8 cellular contexts compared by ENCODE assay signal in genomic region chr19:41439441-41440222, GRCh38. TPM values are rescaled to one million over a fixed set of nuclear protein-coding genes. Genes with fewer than 3 reads are reported as not detected.
DNase-seq lines count a peak whose midpoint lies in the region; TF ChIP-seq lines count a peak whose summit lies in the region.

DMAC2 (minus strand) TSS chr19:41439912; CDS start chr19:41439899, 13 bp downstream.

- H3K14ac ChIP-seq in mesenchymal stem cell (ENCODE audit: low read length in 2 of 2): peak within 1 kb of the TSS in 1 of 2 experiments; percentile 86

- H2BK12ac ChIP-seq in mesenchymal stem cell (ENCODE audit: low read length in 2 of 2): peak within 1 kb of the TSS in 1 of 2 experiments; percentile 33

- BruUV-seq in Caco-2 (replicated peaks; lab: Mats Ljungman, UMichigan): TSS peak; percentile 95

- H3K27ac ChIP-seq in mesenchymal stem cell (ENCODE audit: low read length, poor library complexity, severe bottlenecking): peak within 1 kb of the TSS; percentile 99

- DNase-seq in Caco-2: peak; percentile 95 to 98
- DNase-seq in GM20000 (ENCODE audit: low spot score): peak; percentile 81
- DNase-seq in HT-29 (ENCODE audit: low spot score): peak; percentile 100
- DNase-seq in NK-92 treated with Interleukin-12 subunit alpha and Interleukin-12 subunit beta, amount 100 ng/mL, for 24 hours (lab: John Stamatoyannopoulos, UW): peak; percentile 95
- peak; percentile 96 for DNase-seq in activated CD8-positive, alpha-beta memory T cell treated with anti-CD3 and anti-CD28 coated beads for 24 hours
- DNase-seq in mesenchymal stem cell: peak; percentile 99
- peak; percentile 82 for DNase-seq in stimulated activated CD8-positive, alpha-beta memory T cell treated with anti-CD3 and anti-CD28 coated beads, Interleukin-12 subunit alpha, Interleukin-12 subunit beta, amount 100 ng/mL, for 4 hours (ENCODE audit: low read depth)

- H2BK120ac ChIP-seq in mesenchymal stem cell (ENCODE audit: low read depth, low read length): no peak within 1 kb of the TSS

- no peak within 1 kb of the TSS for H3K27ac Mint-ChIP-seq in Caco-2 (ENCODE audit: unreplicated experiment)

- peak within 1 kb of the TSS; percentile 94 for H2AFZ ChIP-seq in mesenchymal stem cell (ENCODE audit: low read depth, low read length)

- CTCF ChIA-PET in Caco-2 (lab: Charles Lee): interaction anchor here (0.6 to 2.1 kb wide), 15 partner anchors 9 to 1019 kb away, joined by 3 to 22 read pairs (median 4); partner anchors contain the start of gene B3GNT8

- intact Hi-C loops in Caco-2 (cut with micrococcal nuclease; ENCODE audit: unreplicated experiment): loop anchor here (2.0 kb wide), 1 partner anchor 75 kb away; the partner anchor contains the start of gene B9D2

- H3K18ac ChIP-seq in mesenchymal stem cell (ENCODE audit: low read depth in 1 of 2, low read length in 2 of 2): peak within 1 kb of the TSS; percentile 96 to 97

- H3K27me3 ChIP-seq in Caco-2 (replicated peaks; ENCODE audit: control insufficient read depth, insufficient read depth, low read length): no peaks in the 10 kb centered on the region
- peaks cover 2% of the 10 kb centered on the region for H3K27me3 ChIP-seq in endocrine pancreas (ENCODE audit: control insufficient read depth, insufficient read depth, low read length)
- H3K27me3 ChIP-seq in mesenchymal stem cell (ENCODE audit: control insufficient read depth in 1 of 2, insufficient read depth in 1 of 2, low read length in 2 of 2): peaks cover 16 to 30% of the 10 kb centered on the region in 2 experiments

- H3K27me3 Mint-ChIP-seq in Caco-2 (ENCODE audit: insufficient read depth, unreplicated experiment): peaks cover 8% of the 10 kb centered on the region

- H3K23ac ChIP-seq in mesenchymal stem cell (ENCODE audit: low read length in 2 of 2): no peak within 1 kb of the TSS

- peak; percentile 20 to 58 for TF ChIP-seq CTCF in Caco-2 (IDR thresholded peaks at IDR 0.05; ENCODE audit: insufficient read depth in 1 of 2, low read depth in 1 of 2, low read length in 1 of 2, severe bottlenecking in 1 of 2, unreplicated experiment in 1 of 2)
- peak; percentile 53 for TF ChIP-seq CTCF in GM20000 (IDR thresholded peaks at IDR 0.05; ENCODE audit: extremely low read depth, missing control alignments)

- no peaks in the 10 kb centered on the region for H3K9me3 Mint-ChIP-seq in Caco-2 (ENCODE audit: unreplicated experiment)

- POLR2A ChIA-PET in Caco-2 (lab: Charles Lee): interaction anchor here (0.5 to 1.5 kb wide), 20 partner anchors 9 to 840 kb away, joined by 3 to 34 read pairs (median 4); partner anchors contain the start of genes B3GNT8, B9D2 and BCKDHA

- peak within 1 kb of the TSS; percentile 73 for H3K4me2 ChIP-seq in mesenchymal stem cell (ENCODE audit: low read length, poor library complexity, severe bottlenecking)

- H2BK15ac ChIP-seq in mesenchymal stem cell (ENCODE audit: low read depth, poor library complexity, severe bottlenecking): peak within 1 kb of the TSS; percentile 100

- peaks cover 6% of the 10 kb centered on the region for H3K4me1 Mint-ChIP-seq in Caco-2 (ENCODE audit: low read depth, unreplicated experiment)

- peaks cover 26% of the 10 kb centered on the region for H3K79me1 ChIP-seq in mesenchymal stem cell (replicated peaks; ENCODE audit: low read length, poor library complexity, severe bottlenecking)

- WGBS in mesenchymal stem cell: 5% methylated on average over 40 of the region's 40 CpGs

- H3K36me3 ChIP-seq in Caco-2 (ENCODE audit: control insufficient read depth, insufficient read depth, low read length) (peaks cover 1% of the 10 kb centered on the region; the same call in 1 of the 2 replicates), endocrine pancreas (ENCODE audit: control insufficient read depth, insufficient read depth, low read length) (no peaks in the 10 kb centered on the region), mesenchymal stem cell (ENCODE audit: control insufficient read depth in 1 of 2, insufficient read depth in 2 of 2, low read depth in 1 of 2, low read length in 2 of 2) (peaks cover 17 to 18% of the 10 kb centered on the region in 2 experiments)

- peak within 1 kb of the TSS in 1 of 2 experiments; percentile 84 for H3K4ac ChIP-seq in mesenchymal stem cell (ENCODE audit: low read depth in 1 of 2, low read length in 2 of 2)

- H3K36me3 Mint-ChIP-seq in Caco-2 (ENCODE audit: insufficient read depth, unreplicated experiment): peaks cover 14% of the 10 kb centered on the region

- H2AK5ac ChIP-seq in mesenchymal stem cell (ENCODE audit: low read length, severe bottlenecking): peak within 1 kb of the TSS; percentile 18

- H4K8ac ChIP-seq in mesenchymal stem cell (ENCODE audit: low read length): peak within 1 kb of the TSS; percentile 100

- H3K4me1 ChIP-seq in Caco-2 (no peaks in the 10 kb centered on the region), endocrine pancreas (ENCODE audit: control insufficient read depth, insufficient read depth, low read length) (no peaks in the 10 kb centered on the region), mesenchymal stem cell (ENCODE audit: control insufficient read depth, insufficient read depth, low read depth, low read length) (peaks cover 6% of the 10 kb centered on the region)

- H3K9ac ChIP-seq in endocrine pancreas (ENCODE audit: control insufficient read depth, insufficient read depth, low read length) (peak within 1 kb of the TSS; percentile 55), mesenchymal stem cell (ENCODE audit: low read length) (peak within 1 kb of the TSS; percentile 94)

- peak within 1 kb of the TSS; percentile 99 for H4K91ac ChIP-seq in mesenchymal stem cell (ENCODE audit: low read length)

- H2BK5ac ChIP-seq in mesenchymal stem cell (ENCODE audit: low read depth, low read length, poor library complexity, severe bottlenecking): no peak within 1 kb of the TSS

- H3K4me3 ChIP-seq in Caco-2 (ENCODE audit: low read depth, low read length): peak within 1 kb of the TSS; percentile 96
- peak within 1 kb of the TSS; percentile 73 for H3K4me3 ChIP-seq in endocrine pancreas (ENCODE audit: control insufficient read depth, insufficient read depth, low read length)
- peak within 1 kb of the TSS; percentile 91 to 98 for H3K4me3 ChIP-seq in mesenchymal stem cell (ENCODE audit: insufficient read depth in 1 of 2, low read depth in 1 of 2, low read length in 2 of 2)

- no peaks in the 10 kb centered on the region for H3K9me3 ChIP-seq in Caco-2
- no peaks in the 10 kb centered on the region for H3K9me3 ChIP-seq in endocrine pancreas (ENCODE audit: control insufficient read depth, low read length)
- H3K9me3 ChIP-seq in mesenchymal stem cell (ENCODE audit: control insufficient read depth, low read length): no peaks in the 10 kb centered on the region

- no peak within 1 kb of the TSS for H3K4me3 Mint-ChIP-seq in Caco-2 (ENCODE audit: unreplicated experiment)

RNA-seq across cellular contexts. Expression of gene DMAC2, which starts in this region (rescaled TPM):
- total RNA-seq in Caco-2 (2022): 75.9 and 85.0 TPM in 2 replicates
- 68.8 and 77.9 TPM in 2 replicates for total RNA-seq in HT-29 (2014; rRNA removed; shearing (Covaris generic))
- 49.9 TPM for polyA plus RNA-seq in mesenchymal stem cell (2013, experiment 1 of 2)
- polyA plus RNA-seq in mesenchymal stem cell (2013, experiment 2 of 2): 51.4 TPM

Comparison
In these comparisons a context has a peak if more than half of its experiments do, and no peak if none do; other contexts are left out.
1. Peak in every context shown above with its lines: DNase-seq, H3K4me3 ChIP-seq and H3K27ac ChIP-seq.